ENCODE assay signal across 18 cellular contexts in the genomic region with DNA sequence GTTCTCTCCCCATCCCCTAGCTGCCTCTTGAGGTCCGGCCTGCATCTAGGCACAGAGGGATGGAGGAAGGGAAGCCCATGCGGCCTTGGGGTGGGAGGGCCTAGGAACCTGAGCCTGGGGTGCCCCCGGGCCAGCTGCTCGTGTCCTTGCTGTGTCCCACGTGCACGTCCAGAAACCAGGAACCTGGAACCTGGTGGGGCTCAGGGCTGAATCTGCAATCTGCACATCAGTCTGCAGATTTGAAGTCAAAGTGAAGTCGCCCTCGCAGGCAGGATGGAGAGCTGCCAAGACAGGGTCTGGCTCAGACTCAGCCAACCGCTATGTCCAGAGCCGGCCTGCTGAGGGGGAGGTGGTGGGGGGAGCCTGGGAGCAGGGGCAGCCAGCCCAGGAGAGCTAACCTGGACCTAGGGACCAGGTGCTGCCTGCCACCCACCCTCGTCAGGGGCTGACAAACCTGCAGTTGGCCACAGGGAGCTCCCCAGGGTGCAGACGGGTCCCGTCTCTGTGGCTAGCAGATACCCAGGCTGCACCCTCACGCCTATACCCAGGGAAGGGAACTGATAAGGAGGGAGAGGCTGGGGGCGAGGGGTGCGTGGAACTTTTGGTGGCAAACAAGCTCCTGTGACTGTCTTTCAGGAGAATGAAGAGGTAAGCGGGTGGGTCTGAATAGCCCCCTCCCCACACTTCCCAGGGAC.
DNase-seq lines count a peak whose midpoint lies in the region; ATAC-seq, FAIRE-seq and TF ChIP-seq lines count a peak whose summit lies in the region.
"Had no signal": no experiment of that assay in that cellular context is flagged by ENCODE, and none has a peak within 500 bp of the region (broad histone marks: within the 10 kb centered on the region; RNA-seq: fewer than 3 reads in every experiment).

No MANE protein-coding gene starts in this region.

- no peak for FAIRE-seq in RCC 7860 (lab: Jason Lieb, UNC)

- intact Hi-C loops in naive thymus-derived CD4-positive, alpha-beta T cell (cut with micrococcal nuclease), result no loop called here
- intact Hi-C loops in tibial artery (cut with DNase I; ENCODE audit: low total_unique reads), result no loop called here

- H3K4me3 ChIP-seq in BLaER1 treated with 17β-estradiol and CSF1 and Interleukin-3, amounts not matched to agents 10 nM and 100 nM, result no peak overlapping the region
- H3K4me3 ChIP-seq in HUES64 (ENCODE audit: low read length) (peak overlapping the region; percentile 46; the same call in 1 of the 2 replicates), tibial artery (no peak overlapping the region)
- no peak overlapping the region for H3K4me3 ChIP-seq in naive thymus-derived CD4-positive, alpha-beta T cell (ENCODE audit: low read length)
- H3K4me3 ChIP-seq: body of pancreas, colonic mucosa had no signal

- H3K9me3 Mint-ChIP-seq in activated T-cell treated with anti-CD3 and anti-CD28 coated beads, Interleukin-2, amount 50 U/mL, for 72 hours, result no peaks in the 10 kb centered on the region
- H3K9me3 Mint-ChIP-seq in naive thymus-derived CD4-positive, alpha-beta T cell, result no peaks in the 10 kb centered on the region
- H3K9me3 Mint-ChIP-seq: HFFc6, nephron had no signal

- H3K4me3 Mint-ChIP-seq in activated T-cell treated with anti-CD3 and anti-CD28 coated beads, Interleukin-2, amount 50 U/mL, for 72 hours, result peak overlapping the region; percentile 82 to 86
- H3K4me3 Mint-ChIP-seq in naive thymus-derived CD4-positive, alpha-beta T cell, result peak overlapping the region in 8 of 10 donors; percentile 71 to 96 (median 82)
- H3K4me3 Mint-ChIP-seq: HFFc6 had no signal

- 84% methylated on average over 17 of the region's 17 CpGs for WGBS in HUES64

- H3K36me3 ChIP-seq in BLaER1 treated with 17β-estradiol and CSF1 and Interleukin-3, amounts not matched to agents 10 nM and 100 nM, result no peaks in the 10 kb centered on the region
- H3K36me3 ChIP-seq in HUES64 (ENCODE audit: insufficient read depth, low read length), result no peaks in the 10 kb centered on the region
- no peaks in the 10 kb centered on the region for H3K36me3 ChIP-seq in naive thymus-derived CD4-positive, alpha-beta T cell (ENCODE audit: control insufficient read depth in 2 of 3, insufficient read depth in 3 of 3, low read length in 3 of 3)
- H3K36me3 ChIP-seq in tibial artery, result no peaks in the 10 kb centered on the region
- H3K36me3 ChIP-seq: colonic mucosa had no signal

- H3K4me1 ChIP-seq in BLaER1 treated with 17β-estradiol and CSF1 and Interleukin-3, amounts not matched to agents 10 nM and 100 nM, result peaks cover under 1 to 25% (median 20%) of the 10 kb centered on the region in 10 experiments; a peak in 18 of 20 replicates
- H3K4me1 ChIP-seq in HUES64 (ENCODE audit: insufficient read depth, low read length), result peaks cover 4% of the 10 kb centered on the region; the same call in 1 of the 2 replicates
- H3K4me1 ChIP-seq in naive thymus-derived CD4-positive, alpha-beta T cell (ENCODE audit: control insufficient read depth in 2 of 2, insufficient read depth in 2 of 2, low read length in 2 of 2), result peaks cover 0 to 8% of the 10 kb centered on the region in 2 donors
- no peaks in the 10 kb centered on the region for H3K4me1 ChIP-seq in tibial artery
- H3K4me1 ChIP-seq: colonic mucosa had no signal

- CTCF ChIA-PET in naive thymus-derived CD4-positive, alpha-beta T cell (lab: Charles Lee), result no interaction called here

- ATAC-seq in activated T-cell treated with anti-CD3 and anti-CD28 coated beads, Interleukin-2, amount 50 U/mL, for 72 hours (replicated peaks in 1 of 2), result no peak
- no peak for ATAC-seq in naive thymus-derived CD4-positive, alpha-beta T cell
- ATAC-seq: body of pancreas had no signal

- no peak for DNase-seq in activated T-cell treated with anti-CD3 and anti-CD28 coated beads, Interleukin-2, amount 50 U/mL, for 72 hours
- DNase-seq in naive thymus-derived CD4-positive, alpha-beta T cell, result no peak
- DNase-seq in GDM1 (lab: John Stamatoyannopoulos, UW) (no peak), RCC 7860 (ENCODE audit: low spot score) (no peak), tibial artery (no peak), kidney tubule cell (ENCODE audit: low spot score) (no peak)
- DNase-seq: activated gamma-delta T cell, body of pancreas, colonic mucosa, DMS153, HFFc6, mammary epithelial cell, NCI-H187 treated with DMSO at 0.1 percent for 48 hours, NCI-H446 treated with DMSO at 0.1 percent for 48 hours had no signal

- H3K27me3 Mint-ChIP-seq in activated T-cell treated with anti-CD3 and anti-CD28 coated beads, Interleukin-2, amount 50 U/mL, for 72 hours (ENCODE audit: low read depth), result peaks cover 33% of the 10 kb centered on the region
- H3K27me3 Mint-ChIP-seq in naive thymus-derived CD4-positive, alpha-beta T cell, result peaks cover 0 to 54% (median 17%) of the 10 kb centered on the region in 5 donors

- H3K27me3 ChIP-seq in BLaER1 treated with 17β-estradiol and CSF1 and Interleukin-3, amounts not matched to agents 10 nM and 100 nM, result peaks cover 0 to 12% (median 0%) of the 10 kb centered on the region in 11 experiments; a peak in 4 of 22 replicates
- peaks cover 28% of the 10 kb centered on the region for H3K27me3 ChIP-seq in HUES64 (ENCODE audit: insufficient read depth, low read length)
- no peaks in the 10 kb centered on the region for H3K27me3 ChIP-seq in naive thymus-derived CD4-positive, alpha-beta T cell (ENCODE audit: control insufficient read depth in 2 of 2, insufficient read depth in 2 of 2, low read length in 2 of 2)
- H3K27me3 ChIP-seq in tibial artery, result peaks cover 0 to 30% of the 10 kb centered on the region in 2 donors
- H3K27me3 ChIP-seq: body of pancreas, colonic mucosa had no signal

- peaks cover 21% of the 10 kb centered on the region for H3K4me1 Mint-ChIP-seq in activated T-cell treated with anti-CD3 and anti-CD28 coated beads, Interleukin-2, amount 50 U/mL, for 72 hours (ENCODE audit: low read depth)
- H3K4me1 Mint-ChIP-seq in naive thymus-derived CD4-positive, alpha-beta T cell, result peaks cover 2 to 21% (median 14%) of the 10 kb centered on the region in 7 donors

- TF ChIP-seq CTCF in tibial artery (IDR thresholded peaks at IDR 0.05), result no peak

- H3K4me2 ChIP-seq in BLaER1 treated with 17β-estradiol and CSF1 and Interleukin-3, amounts not matched to agents 10 nM and 100 nM, result peak overlapping the region in 9 of 11 experiments; percentile 21 to 76 (median 67); a peak in 17 of 22 replicates

- H3K27ac ChIP-seq in BLaER1 treated with 17β-estradiol and CSF1 and Interleukin-3, amounts not matched to agents 10 nM and 100 nM, result no peak overlapping the region
- H3K27ac ChIP-seq in HUES64 (ENCODE audit: low read depth, low read length), result no peak overlapping the region
- no peak overlapping the region for H3K27ac ChIP-seq in naive thymus-derived CD4-positive, alpha-beta T cell (ENCODE audit: low read depth, low read length)
- H3K27ac ChIP-seq in tibial artery, result no peak overlapping the region
- H3K27ac ChIP-seq: body of pancreas, colonic mucosa, epithelial cell of prostate had no signal

- peaks cover 0 to 7% (median 0%) of the 10 kb centered on the region in 11 experiments; a peak in 1 of 22 replicates for H4K20me1 ChIP-seq in BLaER1 treated with 17β-estradiol and CSF1 and Interleukin-3, amounts not matched to agents 10 nM and 100 nM

- peaks cover 0 to 2% of the 10 kb centered on the region in 2 donors for H3K36me3 Mint-ChIP-seq in activated T-cell treated with anti-CD3 and anti-CD28 coated beads, Interleukin-2, amount 50 U/mL, for 72 hours (ENCODE audit: insufficient read depth in 2 of 2)
- H3K36me3 Mint-ChIP-seq in naive thymus-derived CD4-positive, alpha-beta T cell, result no peaks in the 10 kb centered on the region

- no peak overlapping the region for H3K9ac ChIP-seq in BLaER1 treated with 17β-estradiol and CSF1 and Interleukin-3, amounts not matched to agents 10 nM and 100 nM
- no peak overlapping the region for H3K9ac ChIP-seq in HUES64 (ENCODE audit: low read depth, low read length)

- peaks cover 0 to 3% (median 0%) of the 10 kb centered on the region in 11 experiments; a peak in 1 of 22 replicates for H3K9me3 ChIP-seq in BLaER1 treated with 17β-estradiol and CSF1 and Interleukin-3, amounts not matched to agents 10 nM and 100 nM (replicated peaks in 1 of 11)
- H3K9me3 ChIP-seq in HUES64 (ENCODE audit: insufficient read depth, low read depth, low read length), result no peaks in the 10 kb centered on the region
- no peaks in the 10 kb centered on the region for H3K9me3 ChIP-seq in naive thymus-derived CD4-positive, alpha-beta T cell (ENCODE audit: control insufficient read depth in 2 of 3, low read length in 3 of 3)
- H3K9me3 ChIP-seq in tibial artery, result no peaks in the 10 kb centered on the region
- H3K9me3 ChIP-seq: body of pancreas, colonic mucosa had no signal

- POLR2A ChIA-PET in naive thymus-derived CD4-positive, alpha-beta T cell (lab: Charles Lee), result interaction anchor here (0.8 kb wide), 1 partner anchor 252 kb away, joined by 3 read pairs; no protein-coding TSS in a partner anchor

- H3K27ac Mint-ChIP-seq in activated T-cell treated with anti-CD3 and anti-CD28 coated beads, Interleukin-2, amount 50 U/mL, for 72 hours, result no peak overlapping the region
- H3K27ac Mint-ChIP-seq in naive thymus-derived CD4-positive, alpha-beta T cell, result peak overlapping the region in 2 of 9 donors; percentile 36 to 65
- H3K27ac Mint-ChIP-seq: HFFc6 had no signal
